Comparison of ENCODE assay signal across 8 cellular contexts in the genomic region with DNA sequence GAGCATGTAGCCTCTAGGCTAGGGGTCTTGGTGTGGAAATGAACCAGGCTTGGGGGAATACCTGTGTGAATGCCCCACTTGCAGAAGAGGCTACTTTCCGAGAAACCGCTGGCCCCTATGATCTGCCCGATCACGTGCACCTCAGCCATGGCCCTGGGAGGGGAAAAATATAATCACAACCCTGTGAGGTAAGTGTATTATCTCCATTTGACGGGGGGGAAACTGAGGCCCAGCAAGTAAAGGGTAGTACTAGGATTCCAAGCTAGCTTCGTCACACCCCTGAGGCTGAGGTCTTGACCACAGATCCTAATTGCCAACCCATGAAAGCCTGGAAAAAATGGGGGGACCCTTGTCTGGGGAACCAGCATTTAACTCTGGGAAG. TPM values are rescaled to one million over a fixed set of nuclear protein-coding genes. Genes with fewer than 3 reads are reported as not detected.
DNase-seq lines count a peak whose midpoint lies in the region; ATAC-seq and TF ChIP-seq lines count a peak whose summit lies in the region.

No MANE protein-coding gene starts in this region.

- CTCF ChIA-PET in activated CD4-positive, alpha-beta T cell treated with anti-CD3 and anti-CD28 coated beads, Interleukin-2, amount 10 ng/mL, durations not matched to agents 7 days and 5 days (lab: Charles Lee): interaction anchor here (1.1 to 4.1 kb wide), 5 partner anchors 8 to 134 kb away, joined by 3 to 31 read pairs (median 4); a partner anchor contains a TSS

- no peak for ATAC-seq in activated naive CD8-positive, alpha-beta T cell treated with anti-CD3 and anti-CD28 coated beads, Interleukin-2, amount 50 U/mL, for 24 hours
- no peak for ATAC-seq in GM18520 (IDR thresholded peaks at IDR 0.05; ENCODE audit: unreplicated experiment)

- intact Hi-C loops in testis (cut with DNase I; ENCODE audit: low total_unique reads): no loop called here

- no peak for TF ChIP-seq POLR2A in testis (IDR thresholded peaks at IDR 0.05)

- peak overlapping the region; percentile 93 to 100 for H3K27ac ChIP-seq in testis

- POLR2A ChIA-PET in activated CD4-positive, alpha-beta T cell treated with anti-CD3 and anti-CD28 coated beads, Interleukin-2, amount 10 ng/mL, durations not matched to agents 7 days and 5 days (lab: Charles Lee): interaction anchor here (0.7 to 1.4 kb wide), 2 partner anchors 8 to 10 kb away, joined by 3 to 5 read pairs; no protein-coding TSS in a partner anchor

- WGBS in testis, 2 donors: 37% methylated on average over 6 of the region's 6 CpGs

- no peak for TF ChIP-seq CTCF in kidney epithelial cell (IDR thresholded peaks at IDR 0.05; ENCODE audit: insufficient read depth, low read length, poor library complexity, severe bottlenecking)
- no peak for TF ChIP-seq CTCF in testis (IDR thresholded peaks at IDR 0.05)

- no peak for DNase-seq in activated CD4-positive, alpha-beta T cell treated with anti-CD3 and anti-CD28 coated beads, Interleukin-2, amount 10 ng/mL, durations not matched to agents 7 days and 5 days
- DNase-seq in activated CD4-positive, alpha-beta T cell treated with anti-CD3 and anti-CD28 coated beads, Interleukin-2, amount 50 U/mL, for 4 hours: no peak
- DNase-seq in activated naive CD8-positive, alpha-beta T cell treated with anti-CD3 and anti-CD28 coated beads, Interleukin-2, amount 50 U/mL, for 24 hours: no peak
- DNase-seq in kidney epithelial cell (ENCODE audit: low read depth): no peak
- no peak for DNase-seq in testis
- no peak for DNase-seq in DMS79 (lab: John Stamatoyannopoulos, UW)
- no peak for DNase-seq in OCI-M2 (lab: John Stamatoyannopoulos, UW; ENCODE audit: unreplicated experiment)

- H3K4me1 Mint-ChIP-seq in activated CD4-positive, alpha-beta T cell treated with anti-CD3 and anti-CD28 coated beads, Interleukin-2, amount 10 ng/mL, durations not matched to agents 7 days and 5 days: peaks cover 46% of the 10 kb centered on the region
- peaks cover 35% of the 10 kb centered on the region for H3K4me1 Mint-ChIP-seq in activated naive CD8-positive, alpha-beta T cell treated with anti-CD3 and anti-CD28 coated beads, Interleukin-2, amount 50 U/mL, for 24 hours

- no peaks in the 10 kb centered on the region for H3K9me3 Mint-ChIP-seq in activated CD4-positive, alpha-beta T cell treated with anti-CD3 and anti-CD28 coated beads, Interleukin-2, amount 10 ng/mL, durations not matched to agents 7 days and 5 days
- H3K9me3 Mint-ChIP-seq in activated naive CD8-positive, alpha-beta T cell treated with anti-CD3 and anti-CD28 coated beads, Interleukin-2, amount 50 U/mL, for 24 hours: no peaks in the 10 kb centered on the region

- H3K27me3 ChIP-seq in kidney epithelial cell (ENCODE audit: control insufficient read depth, insufficient read depth, low read length) (no peaks in the 10 kb centered on the region), testis (no peaks in the 10 kb centered on the region)

- no peaks in the 10 kb centered on the region for H3K36me3 ChIP-seq in kidney epithelial cell (ENCODE audit: control insufficient read depth, insufficient read depth, low read length)
- H3K36me3 ChIP-seq in testis (ENCODE audit: low read depth, missing control alignments): no peaks in the 10 kb centered on the region

- no peaks in the 10 kb centered on the region for H3K9me3 ChIP-seq in testis

- H3K4me3 Mint-ChIP-seq in activated CD4-positive, alpha-beta T cell treated with anti-CD3 and anti-CD28 coated beads, Interleukin-2, amount 10 ng/mL, durations not matched to agents 7 days and 5 days: peak overlapping the region; percentile 95
- H3K4me3 Mint-ChIP-seq in activated naive CD8-positive, alpha-beta T cell treated with anti-CD3 and anti-CD28 coated beads, Interleukin-2, amount 50 U/mL, for 24 hours: peak overlapping the region; percentile 97

- H3K4me3 ChIP-seq in kidney epithelial cell (ENCODE audit: low read depth, low read length): peak overlapping the region; percentile 68
- H3K4me3 ChIP-seq in testis: peak overlapping the region; percentile 65 to 93

- H3K27me3 Mint-ChIP-seq in activated CD4-positive, alpha-beta T cell treated with anti-CD3 and anti-CD28 coated beads, Interleukin-2, amount 10 ng/mL, durations not matched to agents 7 days and 5 days: no peaks in the 10 kb centered on the region
- H3K27me3 Mint-ChIP-seq in activated naive CD8-positive, alpha-beta T cell treated with anti-CD3 and anti-CD28 coated beads, Interleukin-2, amount 50 U/mL, for 24 hours: no peaks in the 10 kb centered on the region

- peak overlapping the region; percentile 99 for H3K27ac Mint-ChIP-seq in activated CD4-positive, alpha-beta T cell treated with anti-CD3 and anti-CD28 coated beads, Interleukin-2, amount 10 ng/mL, durations not matched to agents 7 days and 5 days
- peak overlapping the region; percentile 99 for H3K27ac Mint-ChIP-seq in activated naive CD8-positive, alpha-beta T cell treated with anti-CD3 and anti-CD28 coated beads, Interleukin-2, amount 50 U/mL, for 24 hours

- peaks cover 14% of the 10 kb centered on the region for H3K36me3 Mint-ChIP-seq in activated CD4-positive, alpha-beta T cell treated with anti-CD3 and anti-CD28 coated beads, Interleukin-2, amount 10 ng/mL, durations not matched to agents 7 days and 5 days (ENCODE audit: low read depth)
- peaks cover 2% of the 10 kb centered on the region for H3K36me3 Mint-ChIP-seq in activated naive CD8-positive, alpha-beta T cell treated with anti-CD3 and anti-CD28 coated beads, Interleukin-2, amount 50 U/mL, for 24 hours (ENCODE audit: low read depth)

- peaks cover 14% of the 10 kb centered on the region for H3K4me1 ChIP-seq in testis

RNA-seq across cellular contexts. Expression of a gene that starts 0.6 kb away (rescaled TPM):
- 10 to 100 TPM; 11.6 to 11.7 TPM for total RNA-seq in activated CD4-positive, alpha-beta T cell treated with anti-CD3 and anti-CD28 coated beads, Interleukin-2, amount 10 ng/mL, durations not matched to agents 7 days and 5 days
- total RNA-seq in kidney epithelial cell (4.5 and 5.7 TPM in 2 replicates), testis (10 to 100 TPM in 1 of 2 donors, 1 to 10 TPM in 1; 6.7 to 13.5 TPM)
- 14.6 TPM for polyA plus RNA-seq in testis (ENCODE audit: insufficient read depth, low read depth, low replicate concordance)

RNA-seq across cellular contexts. Expression of a gene that starts 9.6 kb away (rescaled TPM):
- total RNA-seq in activated CD4-positive, alpha-beta T cell treated with anti-CD3 and anti-CD28 coated beads, Interleukin-2, amount 10 ng/mL, durations not matched to agents 7 days and 5 days: 100 to 1,000 TPM; 194 TPM
- total RNA-seq in kidney epithelial cell (25.7 and 35.2 TPM in 2 replicates), testis (10 to 100 TPM; 12.7 to 17.0 TPM)
- 19.8 TPM for polyA plus RNA-seq in testis (ENCODE audit: insufficient read depth, low read depth, low replicate concordance)

RNA-seq across cellular contexts. Expression of a gene that starts 13.0 kb away (rescaled TPM):
- total RNA-seq in activated CD4-positive, alpha-beta T cell treated with anti-CD3 and anti-CD28 coated beads, Interleukin-2, amount 10 ng/mL, durations not matched to agents 7 days and 5 days: 1 to 10 TPM; 5.4 to 5.6 TPM
- total RNA-seq in kidney epithelial cell: 1.6 and 4.6 TPM in 2 replicates
- 10 to 100 TPM; 17.0 to 32.9 TPM for total RNA-seq in testis
- 33.2 TPM for polyA plus RNA-seq in testis (ENCODE audit: insufficient read depth, low read depth, low replicate concordance)

RNA-seq across cellular contexts. Expression of a gene that starts 33.8 kb away (rescaled TPM):
- total RNA-seq in activated CD4-positive, alpha-beta T cell treated with anti-CD3 and anti-CD28 coated beads, Interleukin-2, amount 10 ng/mL, durations not matched to agents 7 days and 5 days: 10 to 100 TPM; 21.1 to 26.9 TPM
- total RNA-seq in kidney epithelial cell (27.0 and 31.6 TPM in 2 replicates), testis (10 to 100 TPM; 19.1 to 23.8 TPM)
- polyA plus RNA-seq in testis (ENCODE audit: insufficient read depth, low read depth, low replicate concordance): 28.0 TPM

RNA-seq across cellular contexts. Expression of a gene that starts 34.3 kb away (rescaled TPM):
- 10 to 100 TPM; 12.7 TPM for total RNA-seq in activated CD4-positive, alpha-beta T cell treated with anti-CD3 and anti-CD28 coated beads, Interleukin-2, amount 10 ng/mL, durations not matched to agents 7 days and 5 days
- total RNA-seq in kidney epithelial cell (49.5 and 51.5 TPM in 2 replicates), testis (10 to 100 TPM; 80.8 to 81.3 TPM)
- 53.1 TPM for polyA plus RNA-seq in testis (ENCODE audit: insufficient read depth, low read depth, low replicate concordance)
